ENCODE assay signal across 17 cellular contexts in the genomic region with DNA sequence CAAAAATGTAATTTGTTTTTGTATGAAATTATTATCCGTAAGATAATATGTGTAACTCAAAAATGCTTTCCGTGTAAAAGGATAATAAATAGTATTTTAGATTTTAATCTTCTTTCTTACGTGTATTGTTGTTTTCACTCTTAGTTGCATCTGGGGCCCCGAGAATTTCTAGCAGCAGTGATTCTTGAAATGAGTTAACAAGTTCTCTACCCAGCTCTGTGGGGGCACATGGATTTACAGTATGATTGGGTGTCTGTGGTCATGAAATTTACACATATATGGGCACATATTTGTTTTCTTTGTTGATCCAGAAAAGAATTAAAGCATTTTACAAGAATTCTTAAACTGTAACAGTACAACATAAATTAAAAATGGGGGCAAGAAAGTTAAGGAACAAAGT.
DNase-seq lines count a peak whose midpoint lies in the region; ATAC-seq and TF ChIP-seq lines count a peak whose summit lies in the region.
"Had no signal": no experiment of that assay in that cellular context is flagged by ENCODE, and none has a peak within 500 bp of the region (broad histone marks: within the 10 kb centered on the region; RNA-seq: fewer than 3 reads in every experiment).

No MANE protein-coding gene starts in this region.

- no TSS peak for BruUV-seq in A673 (replicated peaks; lab: Mats Ljungman, UMichigan)

- TF ChIP-seq CTCF in GM10248 (IDR thresholded peaks at IDR 0.05; ENCODE audit: control extremely low read depth, extremely low read depth, low read depth, missing control alignments) (no peak), A673 (conservative IDR thresholded peaks at IDR 0.05; ENCODE audit: low read depth, low read length) (no peak)

- peaks cover 6 to 38% (median 18%) of the 10 kb centered on the region in 4 donors for H3K4me1 Mint-ChIP-seq in CD4-positive, CD25-positive, alpha-beta regulatory T cell
- peaks cover 48% of the 10 kb centered on the region for H3K4me1 Mint-ChIP-seq in activated CD4-positive, alpha-beta memory T cell treated with anti-CD3 and anti-CD28 coated beads, Interleukin-2, amount 10 ng/mL, durations not matched to agents 7 days and 5 days

- no peaks in the 10 kb centered on the region for H3K27me3 Mint-ChIP-seq in CD4-positive, CD25-positive, alpha-beta regulatory T cell
- H3K27me3 Mint-ChIP-seq in activated CD4-positive, alpha-beta memory T cell treated with anti-CD3 and anti-CD28 coated beads, Interleukin-2, amount 10 ng/mL, durations not matched to agents 7 days and 5 days: no peaks in the 10 kb centered on the region

- DNase-seq in CD4-positive, CD25-positive, alpha-beta regulatory T cell: peak in 1 of 3 donors; percentile 42
- DNase-seq in GM10248 (ENCODE audit: extremely low spot score): peak; percentile 26
- peak; percentile 20 for DNase-seq in activated CD4-positive, alpha-beta memory T cell treated with anti-CD3 and anti-CD28 coated beads, Interleukin-2, amount 10 ng/mL, durations not matched to agents 7 days and 5 days
- no peak for DNase-seq in A673 (ENCODE audit: low spot score)
- DNase-seq in NCI-H510A treated with DMSO at 0.1 percent for 48 hours (lab: John Stamatoyannopoulos, UW): no peak
- DNase-seq: activated CD8-positive, alpha-beta memory T cell treated with anti-CD3 and anti-CD28 coated beads, Interleukin-2, amount 50 U/mL, for 48 hours; DMS153; KG1; left colon; NCI-H1436; NCI-H446; spleen; transverse colon had no signal

- no peaks in the 10 kb centered on the region for H3K4me1 ChIP-seq in CD4-positive, CD25-positive, alpha-beta regulatory T cell (ENCODE audit: control insufficient read depth, insufficient read depth, low read length, poor library complexity, severe bottlenecking)
- no peaks in the 10 kb centered on the region for H3K4me1 ChIP-seq in A673 (ENCODE audit: insufficient read depth, low read length, poor library complexity, severe bottlenecking)
- H3K4me1 ChIP-seq: BLaER1 had no signal

- CTCF ChIA-PET in GM10248 (lab: Yijun Ruan, JAX): interaction anchor here (1.1 to 2.7 kb wide), 4 partner anchors 11 to 28 kb away, joined by 3 to 6 read pairs (median 4); no protein-coding TSS in a partner anchor
- CTCF ChIA-PET in activated CD4-positive, alpha-beta memory T cell treated with anti-CD3 and anti-CD28 coated beads, Interleukin-2, amount 10 ng/mL, durations not matched to agents 7 days and 5 days (lab: Charles Lee): no interaction called here
- CTCF ChIA-PET in A673 (lab: Charles Lee): no interaction called here

- intact Hi-C loops in A673 (cut with micrococcal nuclease; ENCODE audit: unreplicated experiment): no loop called here

- H3K36me3 Mint-ChIP-seq in CD4-positive, CD25-positive, alpha-beta regulatory T cell: peaks cover 58% of the 10 kb centered on the region
- peaks cover 64% of the 10 kb centered on the region for H3K36me3 Mint-ChIP-seq in activated CD4-positive, alpha-beta memory T cell treated with anti-CD3 and anti-CD28 coated beads, Interleukin-2, amount 10 ng/mL, durations not matched to agents 7 days and 5 days (ENCODE audit: low read depth)

- POLR2A ChIA-PET in GM10248 (lab: Yijun Ruan, JAX): no interaction called here
- POLR2A ChIA-PET in activated CD4-positive, alpha-beta memory T cell treated with anti-CD3 and anti-CD28 coated beads, Interleukin-2, amount 10 ng/mL, durations not matched to agents 7 days and 5 days (lab: Charles Lee): no interaction called here
- POLR2A ChIA-PET in A673 (lab: Charles Lee; ENCODE audit: low non-redundant PET): no interaction called here

- peaks cover 85% of the 10 kb centered on the region for H3K36me3 ChIP-seq in CD4-positive, CD25-positive, alpha-beta regulatory T cell (ENCODE audit: control insufficient read depth, insufficient read depth, low read length)
- peaks cover 50% of the 10 kb centered on the region for H3K36me3 ChIP-seq in A673 (ENCODE audit: insufficient read depth, low read length, poor library complexity, severe bottlenecking)

- H3K27me3 ChIP-seq in CD4-positive, CD25-positive, alpha-beta regulatory T cell (ENCODE audit: control insufficient read depth, insufficient read depth, low read length): no peaks in the 10 kb centered on the region
- no peaks in the 10 kb centered on the region for H3K27me3 ChIP-seq in A673 (replicated peaks; ENCODE audit: insufficient read depth, low read depth, low read length, poor library complexity)
- H3K27me3 ChIP-seq: BLaER1, esophagus muscularis mucosa, spleen, transverse colon had no signal

- ATAC-seq in CD4-positive, CD25-positive, alpha-beta regulatory T cell (ENCODE audit: low read depth in 2 of 2): no peak
- ATAC-seq in GM21717 (IDR thresholded peaks at IDR 0.05; ENCODE audit: unreplicated experiment): peak; percentile 53
- ATAC-seq in HG03378 (IDR thresholded peaks at IDR 0.05; ENCODE audit: unreplicated experiment): no peak
- ATAC-seq: left colon had no signal

- no peaks in the 10 kb centered on the region for H3K9me3 Mint-ChIP-seq in CD4-positive, CD25-positive, alpha-beta regulatory T cell
- H3K9me3 Mint-ChIP-seq in activated CD4-positive, alpha-beta memory T cell treated with anti-CD3 and anti-CD28 coated beads, Interleukin-2, amount 10 ng/mL, durations not matched to agents 7 days and 5 days: no peaks in the 10 kb centered on the region

- peak overlapping the region in 2 of 3 donors; percentile 1 to 85 for H3K27ac Mint-ChIP-seq in CD4-positive, CD25-positive, alpha-beta regulatory T cell
- peak overlapping the region; percentile 16 for H3K27ac Mint-ChIP-seq in activated CD4-positive, alpha-beta memory T cell treated with anti-CD3 and anti-CD28 coated beads, Interleukin-2, amount 10 ng/mL, durations not matched to agents 7 days and 5 days

- peak overlapping the region in 1 of 4 donors; percentile 27 for H3K4me3 Mint-ChIP-seq in CD4-positive, CD25-positive, alpha-beta regulatory T cell
- no peak overlapping the region for H3K4me3 Mint-ChIP-seq in activated CD4-positive, alpha-beta memory T cell treated with anti-CD3 and anti-CD28 coated beads, Interleukin-2, amount 10 ng/mL, durations not matched to agents 7 days and 5 days

- no peaks in the 10 kb centered on the region for H3K9me3 ChIP-seq in CD4-positive, CD25-positive, alpha-beta regulatory T cell (ENCODE audit: control insufficient read depth in 2 of 2, low read length in 2 of 2)
- no peaks in the 10 kb centered on the region for H3K9me3 ChIP-seq in A673 (ENCODE audit: low read depth, low read length, poor library complexity, severe bottlenecking)
- H3K9me3 ChIP-seq: BLaER1, esophagus muscularis mucosa, spleen, transverse colon had no signal

- no peak overlapping the region for H3K4me3 ChIP-seq in CD4-positive, CD25-positive, alpha-beta regulatory T cell (ENCODE audit: low read depth, low read length)
- H3K4me3 ChIP-seq in A673 (ENCODE audit: low read depth, low read length, poor library complexity, severe bottlenecking): no peak overlapping the region
- H3K4me3 ChIP-seq: BLaER1, esophagus muscularis mucosa, spleen, transverse colon had no signal

- no peak overlapping the region for H3K27ac ChIP-seq in CD4-positive, CD25-positive, alpha-beta regulatory T cell (ENCODE audit: insufficient read depth, low read length, poor library complexity, severe bottlenecking)
- no peak overlapping the region for H3K27ac ChIP-seq in A673 (ENCODE audit: low read depth, low read length, poor library complexity, severe bottlenecking)
- H3K27ac ChIP-seq: BLaER1, spleen, transverse colon had no signal

Comparison
In these comparisons a context has a peak if more than half of its experiments do, and no peak if none do; other contexts are left out.
1. DNase-seq: peak in GM10248 (single experiment) and activated CD4-positive, alpha-beta memory T cell treated with anti-CD3 and anti-CD28 coated beads, Interleukin-2, amount 10 ng/mL, durations not matched to agents 7 days and 5 days (single experiment); none in A673 (single experiment) and NCI-H510A treated with DMSO at 0.1 percent for 48 hours (single experiment).